Comparison of ENCODE assay signal across 9 cellular contexts in genomic region chr17:45092932-45093430, GRCh38. TPM values are rescaled to one million over a fixed set of nuclear protein-coding genes. Genes with fewer than 3 reads are reported as not detected.
DNase-seq lines count a peak whose midpoint lies in the region; ATAC-seq, FAIRE-seq and TF ChIP-seq lines count a peak whose summit lies in the region.
"Had no signal": no experiment of that assay in that cellular context is flagged by ENCODE, and none has a peak within 500 bp of the region (broad histone marks: within the 10 kb centered on the region; RNA-seq: fewer than 3 reads in every experiment).

No MANE protein-coding gene starts in this region.

- peak; percentile 94 to 99 for DNase-seq in A549 (ENCODE audit: low read depth in 1 of 2, low spot score in 1 of 2)
- DNase-seq in PC-9, result peak; percentile 86 to 88
- DNase-seq in esophagus muscularis mucosa (ENCODE audit: extremely low spot score), result peak; percentile 96
- no peak for DNase-seq in NCI-H82 treated with DMSO at 0.1 percent for 48 hours (lab: John Stamatoyannopoulos, UW; ENCODE audit: unreplicated experiment)
- no peak for DNase-seq in GM13976 (ENCODE audit: low spot score)

- H3K79me2 ChIP-seq in PC-9 (ENCODE audit: low read depth), result no peaks in the 10 kb centered on the region; the same call in 1 of the 2 replicates

- ATAC-seq in A549 (peak; percentile 95 to 97), HG03442 (IDR thresholded peaks at IDR 0.05; ENCODE audit: unreplicated experiment) (no peak), GM21529 (IDR thresholded peaks at IDR 0.05; ENCODE audit: unreplicated experiment) (no peak)

- peaks cover 56% of the 10 kb centered on the region for H3F3A ChIP-seq in PC-9 (ENCODE audit: insufficient read depth, low read depth)

- TF ChIP-seq RAD21 in A549 (conservative IDR thresholded peaks at IDR 0.05 in 1 of 2, IDR thresholded peaks at IDR 0.05 in 1 of 2), result no peak

- CTCF ChIA-PET in A549 (lab: Yijun Ruan, JAX), result interaction anchor here (1.0 to 30.6 kb wide), 10 partner anchors 11 to 317 kb away, joined by 3 to 742 read pairs (median 5); partner anchors contain the start of genes ACBD4 and PLCD3
- CTCF ChIA-PET in PC-9 (lab: Charles Lee), result interaction anchor here (0.5 kb wide), 1 partner anchor 104 kb away, joined by 4 read pairs; no protein-coding TSS in a partner anchor

- POLR2A ChIA-PET in A549 (lab: Yijun Ruan, JAX), result interaction anchor here (1.1 to 1.5 kb wide), 3 partner anchors 32 to 55 kb away, joined by 3 to 8 read pairs (median 3); partner anchors contain the start of genes HEXIM1 and NMT1
- POLR2A ChIA-PET in PC-9 (lab: Charles Lee; ENCODE audit: unreplicated experiment), result interaction anchor here (0.5 to 0.7 kb wide), 3 partner anchors 35 to 187 kb away, joined by 4 to 7 read pairs (median 7); partner anchors contain the start of gene C1QL1

- TF ChIP-seq POLR2A in A549 (IDR thresholded peaks at IDR 0.05; ENCODE audit: low read length) (no peak), esophagus muscularis mucosa (IDR thresholded peaks at IDR 0.05; ENCODE audit: low read depth) (no peak)

- H3K4me1 ChIP-seq in A549 (peaks cover 45% of the 10 kb centered on the region), PC-9 (replicated peaks; ENCODE audit: insufficient read depth) (peaks cover 21% of the 10 kb centered on the region), esophagus muscularis mucosa (peaks cover 38 to 99% (median 78%) of the 10 kb centered on the region in 4 donors), muscle layer of duodenum (ENCODE audit: control insufficient read depth in 1 of 2, insufficient read depth in 2 of 2, low read length in 2 of 2) (peaks cover 9 to 27% of the 10 kb centered on the region in 2 donors)

- in situ Hi-C loops in GM13976 (cut with MboI; ENCODE audit: low sequenced_read_pairs, unreplicated experiment), result no loop called here

- H4K20me1 ChIP-seq in PC-9 (ENCODE audit: insufficient read depth), result no peaks in the 10 kb centered on the region

- H2AFZ ChIP-seq in PC-9, result no peak overlapping the region

- H3K36me3 ChIP-seq in PC-9 (ENCODE audit: low read depth) (peaks cover 20% of the 10 kb centered on the region), esophagus muscularis mucosa (peaks cover 38 to 100% (median 77%) of the 10 kb centered on the region in 4 donors), muscle layer of duodenum (ENCODE audit: control insufficient read depth in 1 of 2, insufficient read depth in 2 of 2, low read length in 2 of 2) (peaks cover 45 to 52% of the 10 kb centered on the region in 2 donors)

- TF ChIP-seq CTCF in A549 (IDR thresholded peaks at IDR 0.05), result no peak
- TF ChIP-seq CTCF in PC-9 (conservative IDR thresholded peaks at IDR 0.05), result no peak
- TF ChIP-seq CTCF in esophagus muscularis mucosa (IDR thresholded peaks at IDR 0.05), result no peak
- TF ChIP-seq CTCF in GM13976 (IDR thresholded peaks at IDR 0.05; ENCODE audit: borderline replicate concordance, control extremely low read depth, extremely low read depth, insufficient read depth, missing control alignments), result no peak

- H3K9me3 ChIP-seq in A549 (no peaks in the 10 kb centered on the region), PC-9 (ENCODE audit: insufficient read depth, low read depth) (no peaks in the 10 kb centered on the region), esophagus muscularis mucosa (no peaks in the 10 kb centered on the region), muscle layer of duodenum (ENCODE audit: control insufficient read depth in 1 of 2, low read length in 2 of 2) (no peaks in the 10 kb centered on the region)

- no TSS peak for BruUV-seq in PC-9 (replicated peaks; lab: Mats Ljungman, UMichigan)

- no peaks in the 10 kb centered on the region for H3K9me2 ChIP-seq in PC-9 (ENCODE audit: insufficient read depth)

- no peak overlapping the region for H3K4me3 ChIP-seq in A549
- H3K4me3 ChIP-seq in PC-9, result no peak overlapping the region
- peak overlapping the region in 1 of 4 donors; percentile 29 for H3K4me3 ChIP-seq in esophagus muscularis mucosa
- peak overlapping the region in 1 of 2 donors; percentile 21 for H3K4me3 ChIP-seq in muscle layer of duodenum (ENCODE audit: low read depth in 1 of 2, low read length in 2 of 2)

- FAIRE-seq in A549 (lab: Jason Lieb, UNC), result peak; percentile 99

- H3K4me2 ChIP-seq in A549 (peak overlapping the region; percentile 63), PC-9 (peak overlapping the region; percentile 40)

- peak overlapping the region; percentile 77 to 91 for H3K27ac ChIP-seq in A549
- H3K27ac ChIP-seq in PC-9, result peak overlapping the region; percentile 66
- peak overlapping the region; percentile 87 to 94 (median 90) for H3K27ac ChIP-seq in esophagus muscularis mucosa (replicated peaks in 1 of 4)
- H3K27ac ChIP-seq in muscle layer of duodenum (ENCODE audit: low read length), result peak overlapping the region; percentile 93
- H3K27ac ChIP-seq: C4-2B had no signal

- intact Hi-C loops in PC-9 (cut with micrococcal nuclease; ENCODE audit: unreplicated experiment), result loop anchor here (2.0 to 10.0 kb wide), 3 partner anchors 32 to 68 kb away; partner anchors contain the start of gene DCAKD
- intact Hi-C loops in esophagus muscularis mucosa (cut with DNase I), result no loop called here

- 6% methylated on average over 5 of the region's 5 CpGs for WGBS in A549 (ENCODE audit: missing lambda C conversion rate)
- WGBS in esophagus muscularis mucosa, result 19% methylated on average over 3 of the region's 5 CpGs

- TF ChIP-seq EP300 in A549 (IDR thresholded peaks at IDR 0.05) (no peak; a peak in 1 of 5 replicates), esophagus muscularis mucosa (IDR thresholded peaks at IDR 0.05) (no peak)

- H3K27me3 ChIP-seq in PC-9 (ENCODE audit: insufficient read depth, low read depth) (no peaks in the 10 kb centered on the region), esophagus muscularis mucosa (no peaks in the 10 kb centered on the region), muscle layer of duodenum (ENCODE audit: low read depth, low read length) (no peaks in the 10 kb centered on the region)

TF ChIP-seq in A549, 52 proteins besides CTCF, POLR2A, EP300 and RAD21 (continues in another document):
- TF ChIP-seq FOSB (CRISPR knock-in tag; IDR thresholded peaks at IDR 0.05) (no peak), GATA3 (IDR thresholded peaks at IDR 0.05; ENCODE audit: borderline replicate concordance) (peak; percentile 32; the same call in 1 of the 2 replicates), NFE2L2 (conservative IDR thresholded peaks at IDR 0.05; ENCODE audit: low read length) (0 out of 2 replicates have a peak, but pooled peaks have one; percentile 12), MAFK (IDR thresholded peaks at IDR 0.05; ENCODE audit: partially characterized antibody) (peak; percentile 66), CEBPB (IDR thresholded peaks at IDR 0.05) (0 out of 4 replicates have a peak, but pooled peaks of 1 of the 2 experiments have one; percentile 19)
- TF ChIP-seq, protein P1, sequence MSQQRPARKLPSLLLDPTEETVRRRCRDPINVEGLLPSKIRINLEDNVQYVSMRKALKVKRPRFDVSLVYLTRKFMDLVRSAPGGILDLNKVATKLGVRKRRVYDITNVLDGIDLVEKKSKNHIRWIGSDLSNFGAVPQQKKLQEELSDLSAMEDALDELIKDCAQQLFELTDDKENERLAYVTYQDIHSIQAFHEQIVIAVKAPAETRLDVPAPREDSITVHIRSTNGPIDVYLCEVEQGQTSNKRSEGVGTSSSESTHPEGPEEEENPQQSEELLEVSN (IDR thresholded peaks at IDR 0.05; ENCODE audit: borderline replicate concordance, low read depth), result 0 out of 2 replicates have a peak, but pooled peaks have one; percentile 34

RNA-seq across cellular contexts. Expression of gene NMT1, which starts 31.9 kb away (rescaled TPM):
- polyA plus RNA-seq in A549 (2011; rRNA removed) (82.9 and 95.8 TPM in 2 replicates), A549 (2017; fragmentation: RNase III; extraction: RNeasy Plus Mini Kit Qiagen cat#74134 plus additional on column Dnase treatment) (270 to 323 TPM (median 299 TPM) in 3 replicates)
- 36.4 and 45.1 TPM in 2 replicates for polyA plus RNA-seq in A549 (2012; cell fraction: cytosol; rRNA removed)
- polyA plus RNA-seq in A549 (2012; cell fraction: nucleus; rRNA removed), result 41.7 and 57.7 TPM in 2 replicates
- polyA minus RNA-seq in A549 (2011; rRNA and poly(A)+ RNA removed), result 74.5 and 81.8 TPM in 2 replicates
- total RNA-seq in PC-9 (2021) (103 and 132 TPM in 2 replicates), esophagus muscularis mucosa (10 to 100 TPM; 58.5 to 79.3 (median 65.1) TPM)

RNA-seq across cellular contexts. Expression of gene PLCD3, which starts 39.3 kb away (rescaled TPM):
- polyA plus RNA-seq in A549 (2011; rRNA removed) (55.5 and 56.6 TPM in 2 replicates), A549 (2017; fragmentation: RNase III; extraction: RNeasy Plus Mini Kit Qiagen cat#74134 plus additional on column Dnase treatment) (104 to 107 TPM (median 105 TPM) in 3 replicates)
- 98.3 and 162 TPM in 2 replicates for polyA plus RNA-seq in A549 (2012; cell fraction: cytosol; rRNA removed)
- polyA plus RNA-seq in A549 (2012; cell fraction: nucleus; rRNA removed), result 215 and 231 TPM in 2 replicates
- polyA minus RNA-seq in A549 (2011; rRNA and poly(A)+ RNA removed), result 138 and 167 TPM in 2 replicates
- total RNA-seq in PC-9 (2021) (92.4 and 138 TPM in 2 replicates), esophagus muscularis mucosa (100 to 1,000 TPM in 2 of 4 donors, 10 to 100 TPM in 2; 49.4 to 154 (median 106) TPM)

RNA-seq across cellular contexts. Expression of gene DCAKD, which starts 41.5 kb away (rescaled TPM):
- polyA plus RNA-seq in A549 (2011; rRNA removed), result 21.4 and 26.2 TPM in 2 replicates
- 27.3 and 36.1 TPM in 2 replicates for polyA plus RNA-seq in A549 (2012; cell fraction: cytosol; rRNA removed)
- polyA plus RNA-seq in A549 (2012; cell fraction: nucleus; rRNA removed), result 50.5 and 50.8 TPM in 2 replicates
- 17.4 to 18.7 TPM (median 18.2 TPM) in 3 replicates for polyA plus RNA-seq in A549 (2017; fragmentation: RNase III; extraction: RNeasy Plus Mini Kit Qiagen cat#74134 plus additional on column Dnase treatment)
- polyA minus RNA-seq in A549 (2011; rRNA and poly(A)+ RNA removed), result 68.2 and 69.2 TPM in 2 replicates
- total RNA-seq in PC-9 (2021), result 57.9 and 68.8 TPM in 2 replicates
- 10 to 100 TPM; 50.3 to 68.8 (median 57.9) TPM for total RNA-seq in esophagus muscularis mucosa

RNA-seq across cellular contexts. Expression of gene ACBD4, which starts 42.5 kb away (rescaled TPM):
- polyA plus RNA-seq in A549 (2011; rRNA removed) (11.2 and 11.4 TPM in 2 replicates), A549 (2017; fragmentation: RNase III; extraction: RNeasy Plus Mini Kit Qiagen cat#74134 plus additional on column Dnase treatment) (13.0 to 14.8 TPM (median 13.7 TPM) in 3 replicates)
- 9.6 and 13.5 TPM in 2 replicates for polyA plus RNA-seq in A549 (2012; cell fraction: cytosol; rRNA removed)
- polyA plus RNA-seq in A549 (2012; cell fraction: nucleus; rRNA removed), result 34.8 and 36.5 TPM in 2 replicates
- 10.6 and 12.4 TPM in 2 replicates for polyA minus RNA-seq in A549 (2011; rRNA and poly(A)+ RNA removed)
- total RNA-seq in PC-9 (2021) (14.6 and 19.5 TPM in 2 replicates), esophagus muscularis mucosa (10 to 100 TPM; 20.9 to 34.8 (median 23.5) TPM)

RNA-seq across cellular contexts. Expression of gene HEXIM1, which starts 55.3 kb away (rescaled TPM):
- polyA plus RNA-seq in A549 (2011; rRNA removed), result 39.3 and 54.0 TPM in 2 replicates
- polyA plus RNA-seq in A549 (2012; cell fraction: cytosol; rRNA removed), result 64.8 and 66.9 TPM in 2 replicates
- polyA plus RNA-seq in A549 (2012; cell fraction: nucleus; rRNA removed), result 44.8 and 55.9 TPM in 2 replicates
- 118 to 143 TPM (median 131 TPM) in 3 replicates for polyA plus RNA-seq in A549 (2017; fragmentation: RNase III; extraction: RNeasy Plus Mini Kit Qiagen cat#74134 plus additional on column Dnase treatment)
- polyA minus RNA-seq in A549 (2011; rRNA and poly(A)+ RNA removed), result 17.3 and 25.6 TPM in 2 replicates
- 49.3 and 64.9 TPM in 2 replicates for total RNA-seq in PC-9 (2021)
- total RNA-seq in esophagus muscularis mucosa, result 10 to 100 TPM; 32.1 to 58.2 (median 45.3) TPM

Comparison
In these comparisons a context has a peak if more than half of its experiments do, and no peak if none do; other contexts are left out.
1. ATAC-seq: peak in A549 (2 of 2); none in HG03442 (single experiment) and GM21529 (single experiment).
2. DNase-seq: peak in A549 (2 of 2), PC-9 (2 of 2) and esophagus muscularis mucosa (single experiment); none in NCI-H82 treated with DMSO at 0.1 percent for 48 hours (single experiment) and GM13976 (single experiment).
3. Peak in every context shown above with its lines, with median percentiles within 50 percentile points of each other: H3K27ac ChIP-seq.